Comparison of ENCODE assay signal across 8 cellular contexts in the genomic region with DNA sequence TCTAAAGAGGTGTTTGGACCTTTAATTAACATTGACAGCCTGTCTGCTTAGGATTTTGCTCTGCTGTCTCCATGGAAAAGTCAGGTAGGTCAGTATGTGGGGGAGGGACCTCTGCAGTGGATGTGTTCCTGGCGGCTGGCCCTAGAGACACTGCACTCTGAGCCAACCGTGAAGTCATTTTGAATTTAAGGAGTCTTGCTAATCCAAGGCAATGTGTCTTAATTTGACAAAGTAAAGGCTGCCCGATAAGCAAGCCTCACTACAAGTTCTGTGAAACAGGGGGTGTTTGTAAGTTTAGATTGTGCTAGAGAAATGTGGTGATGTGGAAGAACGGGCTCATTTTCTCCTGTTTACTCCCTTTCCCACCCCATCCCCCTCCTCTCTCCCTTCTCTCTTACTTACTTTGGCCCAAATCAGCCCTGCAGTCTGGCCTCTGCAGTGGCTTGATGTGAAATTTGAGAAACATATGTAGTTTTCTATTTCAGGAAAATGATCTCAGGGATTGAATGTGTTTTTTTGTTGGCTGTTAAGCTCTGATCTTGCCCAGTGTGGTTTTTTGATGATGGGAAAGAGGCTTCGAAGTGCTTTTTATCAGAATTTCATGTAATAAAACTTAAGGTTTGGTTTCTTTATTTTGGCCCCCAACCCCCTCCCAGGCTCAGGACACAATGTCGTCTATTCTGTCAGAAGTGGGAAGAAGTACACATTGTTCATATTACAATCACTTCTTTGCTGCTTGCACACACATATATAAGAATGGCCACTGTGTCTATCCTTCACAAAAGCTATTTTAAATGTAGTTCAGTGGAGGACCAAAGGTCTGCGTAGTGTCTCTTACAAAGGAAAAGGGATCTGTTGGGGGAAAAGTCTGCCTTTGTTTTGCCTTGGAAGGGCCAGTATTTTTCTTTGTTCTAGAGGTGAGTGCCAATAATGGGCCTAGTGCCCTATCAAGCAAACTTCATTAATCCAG.
A peak's percentile ranks its signal among the peaks of the same experiment; 100 is the strongest.
DNase-seq lines count a peak whose midpoint lies in the region; ATAC-seq and TF ChIP-seq lines count a peak whose summit lies in the region.

No MANE protein-coding gene starts in this region.

- H3K9me3 ChIP-seq in HUES64 (ENCODE audit: insufficient read depth, low read depth, low read length) = no peaks in the 10 kb centered on the region

- ATAC-seq in GM21723 (IDR thresholded peaks at IDR 0.05; ENCODE audit: unreplicated experiment) = no peak

- no peak overlapping the region for H3K9ac ChIP-seq in HUES64 (ENCODE audit: low read depth, low read length)

- no peaks in the 10 kb centered on the region for H3K27me3 ChIP-seq in HUES64 (ENCODE audit: insufficient read depth, low read length)

- H3K4me3 ChIP-seq in HUES64 (ENCODE audit: low read length) (peak overlapping the region; percentile 40), retinal pigment epithelial cell (ENCODE audit: low read length) (peak overlapping the region; percentile 8)

- peaks cover 37% of the 10 kb centered on the region for H3K4me1 ChIP-seq in HUES64 (ENCODE audit: insufficient read depth, low read length)

- 68% methylated on average over 6 of the region's 7 CpGs for WGBS in HUES64

- no peak for TF ChIP-seq CTCF in retinal pigment epithelial cell (conservative IDR thresholded peaks at IDR 0.05; ENCODE audit: low read depth, low read length)

- H3K36me3 ChIP-seq in HUES64 (ENCODE audit: insufficient read depth, low read length) = no peaks in the 10 kb centered on the region

- H3K27ac ChIP-seq in HUES64 (ENCODE audit: low read depth, low read length) = no peak overlapping the region

- peak in 35 of 56 donors; percentile 4 to 76 (median 22) for DNase-seq in amygdala (lab: John Stamatoyannopoulos, UW)
- DNase-seq in hypothalamus (lab: John Stamatoyannopoulos, UW) = peak in 34 of 51 donors; percentile 3 to 74 (median 30)
- peak; percentile 58 for DNase-seq in retinal pigment epithelial cell (ENCODE audit: low read depth)
- DNase-seq in ecto neural progenitor cell (ENCODE audit: low spot score) = no peak
- DNase-seq in NAMALWA (ENCODE audit: low spot score) = no peak
- no peak for DNase-seq in 8988T

Comparison
In these comparisons a context has a peak if more than half of its experiments do, and no peak if none do; other contexts are left out.
1. DNase-seq: peak in amygdala (35 of 56), hypothalamus (34 of 51) and retinal pigment epithelial cell (single experiment); none in ecto neural progenitor cell (single experiment), NAMALWA (single experiment) and 8988T (single experiment).